18 cellular contexts compared by ENCODE assay signal in genomic region chr20:51460163-51460562, GRCh38.
"Had no signal": no experiment of that assay in that cellular context is flagged by ENCODE, and none has a peak within 500 bp of the region (broad histone marks: within the 10 kb centered on the region; RNA-seq: fewer than 3 reads in every experiment).

No MANE protein-coding gene starts in this region.

- H3K27me3 ChIP-seq: brain microvascular endothelial cell, esophagus squamous epithelium, hepatocyte, upper lobe of left lung had no signal

- H3K36me3 ChIP-seq: brain microvascular endothelial cell, left ventricle myocardium inferior, upper lobe of left lung, WERI-Rb-1 had no signal

- H3K4me3 Mint-ChIP-seq: activated CD4-positive, alpha-beta memory T cell treated with anti-CD3 and anti-CD28 coated beads for 36 hours; activated CD4-positive, alpha-beta T cell treated with anti-CD3 and anti-CD28 coated beads for 36 hours; activated naive CD8-positive, alpha-beta T cell treated with anti-CD3 and anti-CD28 coated beads, Interleukin-2, amount 10 ng/mL, durations not matched to agents 7 days and 5 days; activated T-cell treated with anti-CD3 and anti-CD28 coated beads, Interleukin-2, amount 50 U/mL, for 72 hours; central memory CD8-positive, alpha-beta T cell; memory B cell; stimulated activated naive CD8-positive, alpha-beta T cell treated with anti-CD3 and anti-CD28 coated beads, Interleukin-15, amount 100 ng/mL, for 72 hours had no signal

- H3K27me3 Mint-ChIP-seq: activated CD4-positive, alpha-beta memory T cell treated with anti-CD3 and anti-CD28 coated beads for 36 hours; activated CD4-positive, alpha-beta T cell treated with anti-CD3 and anti-CD28 coated beads for 36 hours; activated naive CD8-positive, alpha-beta T cell treated with anti-CD3 and anti-CD28 coated beads, Interleukin-2, amount 10 ng/mL, durations not matched to agents 7 days and 5 days; central memory CD8-positive, alpha-beta T cell; memory B cell; stimulated activated naive CD8-positive, alpha-beta T cell treated with anti-CD3 and anti-CD28 coated beads, Interleukin-15, amount 100 ng/mL, for 72 hours had no signal

- H3K79me2 ChIP-seq: hepatocyte had no signal

- H3K4me3 ChIP-seq: esophagus squamous epithelium, hepatocyte, left ventricle myocardium inferior, upper lobe of left lung had no signal

- DNase-seq: activated CD4-positive, alpha-beta memory T cell treated with anti-CD3 and anti-CD28 coated beads for 36 hours; activated CD4-positive, alpha-beta T cell treated with anti-CD3 and anti-CD28 coated beads for 36 hours; activated naive CD8-positive, alpha-beta T cell treated with anti-CD3 and anti-CD28 coated beads, Interleukin-2, amount 10 ng/mL, durations not matched to agents 7 days and 5 days; activated T-cell treated with anti-CD3 and anti-CD28 coated beads, Interleukin-2, amount 50 U/mL, for 72 hours; anterior cingulate cortex; brain microvascular endothelial cell; cortex of kidney; effector CD4-positive, alpha-beta T cell; esophagus squamous epithelium; kidney; left ventricle myocardium inferior; stimulated activated naive CD8-positive, alpha-beta T cell treated with anti-CD3 and anti-CD28 coated beads, Interleukin-15, amount 100 ng/mL, for 72 hours; upper lobe of left lung; WERI-Rb-1 had no signal

- H2AFZ ChIP-seq: hepatocyte had no signal

- H3K9me3 ChIP-seq: esophagus squamous epithelium, left ventricle myocardium inferior, upper lobe of left lung had no signal

- H3K27ac ChIP-seq: brain microvascular endothelial cell, esophagus squamous epithelium, hepatocyte, left ventricle myocardium inferior, upper lobe of left lung, WERI-Rb-1 had no signal

- H3K9me3 Mint-ChIP-seq: activated CD4-positive, alpha-beta memory T cell treated with anti-CD3 and anti-CD28 coated beads for 36 hours; activated naive CD8-positive, alpha-beta T cell treated with anti-CD3 and anti-CD28 coated beads, Interleukin-2, amount 10 ng/mL, durations not matched to agents 7 days and 5 days; activated T-cell treated with anti-CD3 and anti-CD28 coated beads, Interleukin-2, amount 50 U/mL, for 72 hours; central memory CD8-positive, alpha-beta T cell; stimulated activated naive CD8-positive, alpha-beta T cell treated with anti-CD3 and anti-CD28 coated beads, Interleukin-15, amount 100 ng/mL, for 72 hours had no signal

- ATAC-seq: activated CD4-positive, alpha-beta T cell treated with anti-CD3 and anti-CD28 coated beads for 36 hours; activated T-cell treated with anti-CD3 and anti-CD28 coated beads, Interleukin-2, amount 50 U/mL, for 72 hours; sciatic nerve; stimulated activated naive CD8-positive, alpha-beta T cell treated with anti-CD3 and anti-CD28 coated beads, Interleukin-15, amount 100 ng/mL, for 72 hours had no signal

- H3K4me2 ChIP-seq: hepatocyte had no signal

- H3K27ac Mint-ChIP-seq: activated CD4-positive, alpha-beta T cell treated with anti-CD3 and anti-CD28 coated beads for 36 hours; activated naive CD8-positive, alpha-beta T cell treated with anti-CD3 and anti-CD28 coated beads, Interleukin-2, amount 10 ng/mL, durations not matched to agents 7 days and 5 days; activated T-cell treated with anti-CD3 and anti-CD28 coated beads, Interleukin-2, amount 50 U/mL, for 72 hours had no signal
